12 cellular contexts compared by ENCODE assay signal in the genomic region with DNA sequence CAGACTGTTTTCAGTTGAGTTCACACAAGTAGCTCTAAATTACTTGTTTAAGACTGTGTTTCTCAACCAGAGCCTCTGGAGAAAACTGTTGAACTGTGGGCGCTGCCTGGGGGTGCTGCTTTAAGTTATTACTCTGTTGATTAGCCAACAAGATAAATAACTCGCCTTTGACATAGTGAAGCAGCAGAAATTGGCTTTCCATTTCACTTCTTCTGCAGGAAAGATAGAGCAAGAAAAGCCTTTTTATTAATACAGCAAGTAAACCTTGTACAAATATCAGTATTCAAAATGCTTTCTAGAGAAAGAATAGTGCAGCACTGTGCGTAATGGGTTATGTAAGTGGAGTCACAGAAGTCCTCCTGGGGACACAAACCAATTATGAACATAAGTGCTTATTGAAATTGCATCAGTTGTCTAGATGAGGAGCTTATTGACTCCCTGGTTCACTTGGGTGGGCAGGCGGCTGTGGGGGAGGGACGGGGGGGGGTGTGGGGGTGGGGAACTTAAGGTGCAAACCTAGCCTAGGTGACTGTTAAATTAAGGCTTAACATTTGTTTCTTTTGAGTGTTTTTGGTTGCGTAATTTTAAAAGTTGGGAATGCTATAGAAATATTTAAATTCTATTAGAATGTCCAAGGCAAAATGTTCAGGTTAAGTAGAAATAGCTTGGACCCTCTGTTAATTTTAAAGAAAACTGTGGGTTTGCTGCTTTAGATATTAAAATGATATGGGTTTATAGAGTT. TPM values are rescaled to one million over a fixed set of nuclear protein-coding genes. Genes with fewer than 3 reads are reported as not detected.
DNase-seq lines count a peak whose midpoint lies in the region; FAIRE-seq and TF ChIP-seq lines count a peak whose summit lies in the region.
"Had no signal": no experiment of that assay in that cellular context is flagged by ENCODE, and none has a peak within 500 bp of the region (broad histone marks: within the 10 kb centered on the region; RNA-seq: fewer than 3 reads in every experiment).

No MANE protein-coding gene starts in this region.

- TF ChIP-seq POLR2A in H1 (IDR thresholded peaks at IDR 0.05; ENCODE audit: control extremely low read depth in 1 of 2, low read depth in 2 of 2, low read length in 2 of 2), result no peak
- no peak for TF ChIP-seq POLR2A in thyroid gland (IDR thresholded peaks at IDR 0.05)

- H3K27ac ChIP-seq in H1 (ENCODE audit: low read depth, low read length), result no peak overlapping the region
- H3K27ac ChIP-seq in thyroid gland, result peak overlapping the region in 2 of 3 donors; percentile 7 to 74
- H3K27ac ChIP-seq: KMS-11, PC-9, VCaP had no signal

- H3K79me1 ChIP-seq in H1 (ENCODE audit: low read depth, low read length), result peaks cover 2% of the 10 kb centered on the region; the same call in 1 of the 2 replicates

- peaks cover 8% of the 10 kb centered on the region for H3K9me3 Mint-ChIP-seq in mesothelial cell of epicardium

- peaks cover 46% of the 10 kb centered on the region for H3K4me1 Mint-ChIP-seq in mesothelial cell of epicardium

- no peaks in the 10 kb centered on the region; the same call in 1 of the 2 replicates for H3K23me2 ChIP-seq in H1 (ENCODE audit: low read depth, low read length)

- H3K4ac ChIP-seq in H1 (replicated peaks; ENCODE audit: insufficient read length, low read depth, low read length), result no peak overlapping the region

- peaks cover 3% of the 10 kb centered on the region for H3K36me3 Mint-ChIP-seq in mesothelial cell of epicardium

- peaks cover 29 to 97% of the 10 kb centered on the region in 2 experiments for H3K79me2 ChIP-seq in H1 (ENCODE audit: control insufficient read depth in 1 of 2, insufficient read depth in 2 of 2, low read length in 2 of 2)

- H2AFZ ChIP-seq in H1 (ENCODE audit: low read length), result no peak overlapping the region
- H2AFZ ChIP-seq: PC-9 had no signal

- no peak overlapping the region for H3K4me3 Mint-ChIP-seq in mesothelial cell of epicardium

- H3K27me3 ChIP-seq in H1 (replicated peaks in 1 of 4; ENCODE audit: control insufficient read depth in 3 of 4, extremely low read depth in 1 of 4, insufficient read depth in 3 of 4, low read length in 3 of 4), result no peaks in the 10 kb centered on the region
- H3K27me3 ChIP-seq in thyroid gland, result no peaks in the 10 kb centered on the region

- no peak overlapping the region for H3K23ac ChIP-seq in H1 (ENCODE audit: insufficient read length)

- H3K36me3 ChIP-seq in H1 (ENCODE audit: control insufficient read depth in 2 of 4, insufficient read depth in 4 of 4, low read length in 3 of 4) (no peaks in the 10 kb centered on the region), thyroid gland (no peaks in the 10 kb centered on the region)

- H4K8ac ChIP-seq in H1 (ENCODE audit: extremely low read depth, insufficient read depth, low read length), result no peak overlapping the region

- POLR2A ChIA-PET in H1 (lab: Charles Lee; ENCODE audit: partially characterized antibody), result no interaction called here

- TF ChIP-seq CTCF in H1 (IDR thresholded peaks at IDR 0.05; ENCODE audit: control extremely low read depth in 1 of 3, insufficient read depth in 1 of 3, low read depth in 1 of 3, low read length in 3 of 3) (no peak), mesothelial cell of epicardium (IDR thresholded peaks at IDR 0.05; ENCODE audit: unreplicated experiment) (no peak), thyroid gland (IDR thresholded peaks at IDR 0.05) (no peak)

- CTCF ChIA-PET in H1 (lab: Charles Lee; ENCODE audit: partially characterized antibody), result interaction anchor here (1.4 to 1.8 kb wide), 3 partner anchors 35 to 95 kb away, joined by 3 to 8 read pairs (median 7); no protein-coding TSS in a partner anchor

- H2AK5ac ChIP-seq in H1 (ENCODE audit: low read depth, low read length), result no peak overlapping the region

- no peak overlapping the region for H2BK15ac ChIP-seq in H1 (ENCODE audit: low read length)

- intact Hi-C loops in thyroid gland (cut with DNase I), result no loop called here

- peak overlapping the region; percentile 70 for H3K27ac Mint-ChIP-seq in mesothelial cell of epicardium

- no peaks in the 10 kb centered on the region for H3K9me3 ChIP-seq in H1 (ENCODE audit: insufficient read depth in 2 of 2, low read depth in 1 of 2, low read length in 1 of 2)
- H3K9me3 ChIP-seq in thyroid gland, result no peaks in the 10 kb centered on the region

- TF ChIP-seq EP300 in H1 (IDR thresholded peaks at IDR 0.05; ENCODE audit: borderline replicate concordance in 1 of 2, low read depth in 2 of 2, low read length in 2 of 2), result no peak

- H4K91ac ChIP-seq in H1 (replicated peaks; ENCODE audit: insufficient read length, low read length), result no peak overlapping the region

- H3K14ac ChIP-seq in H1 (ENCODE audit: insufficient read length), result no peak overlapping the region

- TF ChIP-seq RAD21 in H1 (IDR thresholded peaks at IDR 0.05 in 1 of 2, conservative IDR thresholded peaks at IDR 0.05 in 1 of 2; ENCODE audit: low read depth in 2 of 2, low read length in 2 of 2), result no peak

- DNase-seq in NCI-H2107 (lab: John Stamatoyannopoulos, UW) (peak; percentile 18), H1 (ENCODE audit: low read depth in 1 of 2, low spot score in 2 of 2) (no peak), mesothelial cell of epicardium (ENCODE audit: low spot score in 2 of 2, unreplicated experiment in 2 of 2) (no peak), thyroid gland (peak; percentile 16 to 23), H4 (ENCODE audit: low spot score) (no peak), NCI-H446 (lab: John Stamatoyannopoulos, UW) (no peak), DMS53 treated with DMSO at 0.1 percent for 48 hours (lab: John Stamatoyannopoulos, UW; ENCODE audit: unreplicated experiment) (no peak)
- DNase-seq: activated gamma-delta T cell treated with Interleukin-2 at 50 U/mL for 16 hours, GDM1, PC-9 had no signal

- no peak overlapping the region for H4K5ac ChIP-seq in H1 (ENCODE audit: insufficient read length, low read depth, low read length)

- H2BK120ac ChIP-seq in H1 (replicated peaks; ENCODE audit: low read depth, low read length), result no peak overlapping the region

- FAIRE-seq in H1 (lab: Jason Lieb, UNC), result no peak

- H2BK12ac ChIP-seq in H1 (ENCODE audit: low read depth, low read length), result no peak overlapping the region

- WGBS in H1 (ENCODE audit: extremely low coverage in 1 of 2, insufficient coverage in 1 of 2, insufficient read length in 1 of 2, insufficient replicate concordance in 2 of 2, low coverage in 1 of 2, low lambda C conversion rate in 2 of 2, missing lambda C conversion rate in 1 of 2), 2 experiments, result 78% methylated on average over 5 of the region's 6 CpGs; no CpG with 5 or more reads in 1 of the 2 experiments
- 44 to 46% methylated on average over 6 of the region's 6 CpGs for WGBS in thyroid gland, 2 donors

- no peak overlapping the region for H3K4me2 ChIP-seq in H1 (ENCODE audit: insufficient read depth in 1 of 2, low read depth in 2 of 2, low read length in 2 of 2)
- H3K4me2 ChIP-seq: KMS-11, PC-9 had no signal

- H2BK20ac ChIP-seq in H1 (ENCODE audit: low read length), result no peak overlapping the region

- H3K18ac ChIP-seq in H1 (ENCODE audit: extremely low read depth, low read length), result no peak overlapping the region

- H3K56ac ChIP-seq in H1 (replicated peaks; ENCODE audit: insufficient read length, low read depth, low read length), result no peak overlapping the region

- peaks cover 6 to 8% of the 10 kb centered on the region in 2 experiments for H4K20me1 ChIP-seq in H1 (replicated peaks in 1 of 2; ENCODE audit: control insufficient read depth in 1 of 2, insufficient read depth in 2 of 2, low read length in 2 of 2)

- H3K4me3 ChIP-seq in H1 (ENCODE audit: extremely low read depth in 1 of 4, insufficient read depth in 2 of 4, low read depth in 3 of 4, low read length in 4 of 4), result no peak overlapping the region
- H3K4me3 ChIP-seq in thyroid gland (replicated peaks in 1 of 3), result no peak overlapping the region
- H3K4me3 ChIP-seq: PC-9 had no signal

- H3K4me1 ChIP-seq in H1 (replicated peaks in 1 of 4; ENCODE audit: control insufficient read depth in 3 of 4, insufficient read depth in 4 of 4, low read length in 3 of 4) (peaks cover 0 to 5% (median 4%) of the 10 kb centered on the region in 4 experiments; a peak in 4 of 7 replicates), thyroid gland (peaks cover 31 to 54% of the 10 kb centered on the region in 2 donors)

- no peak overlapping the region for H3K9ac ChIP-seq in H1 (replicated peaks in 1 of 4; ENCODE audit: extremely low read depth in 1 of 4, low read depth in 3 of 4, low read length in 3 of 4)
- H3K9ac ChIP-seq: KMS-11 had no signal

- no peak overlapping the region for H2BK5ac ChIP-seq in H1 (ENCODE audit: low read depth, low read length)

- H3K27me3 Mint-ChIP-seq in mesothelial cell of epicardium (ENCODE audit: low read depth), result no peaks in the 10 kb centered on the region

TF ChIP-seq in H1, 55 proteins besides CTCF, POLR2A, EP300 and RAD21:
- TF ChIP-seq CEBPB (IDR thresholded peaks at IDR 0.05; ENCODE audit: low read depth, low read length) (peak; percentile 11; the same call in 1 of the 2 replicates), KDM1A (IDR thresholded peaks at IDR 0.05; ENCODE audit: borderline replicate concordance, low read length) (no peak)

RNA-seq across cellular contexts. Expression of a gene that starts 6.3 kb away (rescaled TPM):
- 27.8 and 35.8 TPM in 2 replicates for total RNA-seq in H1 (2021; fragmentation: NEBNext Ultra II Directional; extraction: Animal tissue kit (Norgen Biotek cat#: 25700))
- polyA plus RNA-seq in H1 (2011; rRNA removed), result 5.4 and 10.3 TPM in 2 replicates
- 10.3 TPM for polyA plus RNA-seq in H1 (2011; cell fraction: cytosol; rRNA removed)
- 6.6 TPM for polyA plus RNA-seq in H1 (2011; cell fraction: nucleus; rRNA removed)
- polyA plus RNA-seq in H1 (2012, experiment 1 of 2), result 10.3 to 18.3 TPM (median 13.3 TPM) in 4 replicates
- 0.66 TPM for polyA plus RNA-seq in H1 (2012, experiment 2 of 2)
- 10.8 TPM for polyA plus RNA-seq in H1 (2013, experiment 1 of 2)
- polyA plus RNA-seq in H1 (2013, experiment 2 of 2), result 10.9 TPM
- 32.9 and 49.5 TPM in 2 replicates for polyA minus RNA-seq in H1 (2011; rRNA and poly(A)+ RNA removed)
- polyA minus RNA-seq in H1 (2011; cell fraction: cytosol; rRNA and poly(A)+ RNA removed), result 18.9 TPM
- 50.3 TPM for polyA minus RNA-seq in H1 (2011; cell fraction: nucleus; rRNA and poly(A)+ RNA removed)
- total RNA-seq in mesothelial cell of epicardium (46.1 to 49.2 TPM (median 47.8 TPM) in 3 replicates), thyroid gland (10 to 100 TPM; 52.0 to 79.0 (median 61.0) TPM)
- 17.8 and 34.4 TPM in 2 replicates for total RNA-seq in H4 (2014; rRNA removed; shearing (Covaris generic))

Comparison
In these comparisons a context has a peak if more than half of its experiments do, and no peak if none do; other contexts are left out.
1. DNase-seq: peak in NCI-H2107 (single experiment) and thyroid gland (2 of 2); none in H1 (0 of 2), mesothelial cell of epicardium (0 of 2), H4 (single experiment), NCI-H446 (0 of 2) and DMS53 treated with DMSO at 0.1 percent for 48 hours (single experiment).